In genomic region chr1:201007481-201007880, GRCh38 we compare ENCODE assay signal across 34 cellular contexts.
"Had no signal": no experiment of that assay in that cellular context is flagged by ENCODE, and none has a peak within 500 bp of the region (broad histone marks: within the 10 kb centered on the region; RNA-seq: fewer than 3 reads in every experiment).

No MANE protein-coding gene starts in this region.

- FAIRE-seq: RCC 7860 had no signal

- H3K4me3 Mint-ChIP-seq: activated B cell treated with CpG ODN at 0.5 μM for 24 hours; activated CD4-positive, alpha-beta memory T cell treated with anti-CD3 and anti-CD28 coated beads for 36 hours; activated naive CD8-positive, alpha-beta T cell treated with anti-CD3 and anti-CD28 coated beads for 36 hours; T-cell; T-helper 17 cell had no signal

- H3K4me2 ChIP-seq: PC-9 had no signal

- DNase-seq: activated B cell treated with CpG ODN at 0.5 μM for 24 hours; activated CD4-positive, alpha-beta memory T cell treated with anti-CD3 and anti-CD28 coated beads for 36 hours; activated CD4-positive, alpha-beta T cell treated with anti-CD3 and anti-CD28 coated beads for 4 hours; activated CD4-positive, alpha-beta T cell treated with anti-CD3 and anti-CD28 coated beads, Interleukin-2, amount 50 U/mL, for 1 hour; activated CD4-positive, CD25-positive, alpha-beta regulatory T cell treated with anti-CD3 and anti-CD28 coated beads, Interleukin-2, amount 50 U/mL, for 72 hours; activated CD8-positive, alpha-beta memory T cell treated with anti-CD3 and anti-CD28 coated beads, Interleukin-2, amount 50 U/mL, for 48 hours; activated effector memory CD4-positive, alpha-beta T cell treated with Interleukin-2 at 50 U/mL for 16 hours; activated naive CD4-positive, alpha-beta T cell; activated naive CD4-positive, alpha-beta T cell treated with anti-CD3 and anti-CD28 coated beads, Interleukin-2, amount 50 U/mL, for 16 hours; activated naive CD8-positive, alpha-beta T cell treated with anti-CD3 and anti-CD28 coated beads for 36 hours; activated T-cell treated with anti-CD3 and anti-CD28 coated beads, Interleukin-2, amount 50 U/mL, for 48 hours; amniotic stem cell; aorta; MM.1S; MV-4-11; NCI-H1092; NCI-H1436 treated with DMSO at 0.1 percent for 48 hours; NCI-H187; NCI-H2029 treated with DMSO at 0.1 percent for 48 hours; NCI-H2107; NCI-H2171; NCI-H510A; NCI-H526; NCI-H748 treated with DMSO at 0.1 percent for 48 hours; NK-92 treated with Interleukin-12 subunit alpha and Interleukin-12 subunit beta, amount 100 ng/mL, for 24 hours; PC-9; SIG-M5; T-cell; T-helper 17 cell had no signal

- H3K27ac Mint-ChIP-seq: activated B cell treated with CpG ODN at 0.5 μM for 24 hours; activated CD4-positive, alpha-beta memory T cell treated with anti-CD3 and anti-CD28 coated beads for 36 hours; activated naive CD8-positive, alpha-beta T cell treated with anti-CD3 and anti-CD28 coated beads for 36 hours; T-helper 17 cell had no signal

- H3K4me3 ChIP-seq: PC-9 had no signal

- H2AFZ ChIP-seq: PC-9 had no signal

- ATAC-seq: Right ventricle myocardium inferior, SK-N-SH treated with all-trans-retinoic acid at 6 μM for 48 hours, T-cell, T-helper 17 cell had no signal

- H3K9me3 Mint-ChIP-seq: activated B cell treated with CpG ODN at 0.5 μM for 24 hours; activated CD4-positive, alpha-beta memory T cell treated with anti-CD3 and anti-CD28 coated beads for 36 hours; activated naive CD8-positive, alpha-beta T cell treated with anti-CD3 and anti-CD28 coated beads for 36 hours; T-cell had no signal

- H3K27me3 Mint-ChIP-seq: activated B cell treated with CpG ODN at 0.5 μM for 24 hours; activated CD4-positive, alpha-beta memory T cell treated with anti-CD3 and anti-CD28 coated beads for 36 hours; activated naive CD8-positive, alpha-beta T cell treated with anti-CD3 and anti-CD28 coated beads for 36 hours; T-cell; T-helper 17 cell had no signal

- H3K27ac ChIP-seq: PC-9, RWPE1, VCaP had no signal
